ENCODE assay signal across 8 cellular contexts in genomic region chr3:183698760-183699159, GRCh38. TPM values are rescaled to one million over a fixed set of nuclear protein-coding genes. Genes with fewer than 3 reads are reported as not detected.
DNase-seq lines count a peak whose midpoint lies in the region; ATAC-seq lines count a peak whose summit lies in the region.

No MANE protein-coding gene starts in this region.

- peak overlapping the region; percentile 83 to 91 (median 86) for H3K9ac ChIP-seq in skeletal muscle tissue (ENCODE audit: low read depth in 1 of 3, low read length in 3 of 3)

- H3K9me3 ChIP-seq in skeletal muscle tissue (ENCODE audit: control insufficient read depth in 3 of 3, low read length in 3 of 3): no peaks in the 10 kb centered on the region

- peaks cover 0 to 2% (median 0%) of the 10 kb centered on the region in 3 donors for H3K36me3 ChIP-seq in skeletal muscle tissue (ENCODE audit: control insufficient read depth in 3 of 3, insufficient read depth in 3 of 3, low read length in 3 of 3)

- ATAC-seq in GM18519 (IDR thresholded peaks at IDR 0.05; ENCODE audit: low FRiP score, unreplicated experiment): no peak

- peaks cover 5 to 15% (median 13%) of the 10 kb centered on the region in 3 donors for H3K4me1 ChIP-seq in skeletal muscle tissue (ENCODE audit: control insufficient read depth in 3 of 3, insufficient read depth in 3 of 3, low read length in 3 of 3)

- DNase-seq in NCI-H2081 (lab: John Stamatoyannopoulos, UW) (peak; percentile 27 to 44), NCI-H2081 treated with DMSO at 0.1 percent for 48 hours (lab: John Stamatoyannopoulos, UW) (no peak), NCI-H2107 (lab: John Stamatoyannopoulos, UW) (peak; percentile 14), amniotic epithelial cell (ENCODE audit: low read depth) (peak; percentile 58), HuH-7.5 (ENCODE audit: low spot score) (no peak)

- H3K27ac ChIP-seq in skeletal muscle tissue (ENCODE audit: low read depth, low read length): peak overlapping the region; percentile 81

- no peaks in the 10 kb centered on the region for H3K27me3 ChIP-seq in skeletal muscle tissue (ENCODE audit: control insufficient read depth in 3 of 3, insufficient read depth in 3 of 3, low read length in 3 of 3)

- peak overlapping the region; percentile 94 for H3K4me3 ChIP-seq in iPS-11a (ENCODE audit: low read depth, low read length)
- peak overlapping the region; percentile 84 to 90 (median 89) for H3K4me3 ChIP-seq in skeletal muscle tissue (ENCODE audit: low read length in 3 of 3)

RNA-seq across cellular contexts. Expression of gene YEATS2, which starts 1.2 kb away (rescaled TPM):
- 21.4 TPM for total RNA-seq in skeletal muscle tissue

Comparison
In these comparisons a context has a peak if more than half of its experiments do, and no peak if none do; other contexts are left out.
1. DNase-seq: peak in NCI-H2081 (2 of 2), NCI-H2107 (single experiment) and amniotic epithelial cell (single experiment); none in NCI-H2081 treated with DMSO at 0.1 percent for 48 hours (single experiment) and HuH-7.5 (single experiment).